In the genomic region with DNA sequence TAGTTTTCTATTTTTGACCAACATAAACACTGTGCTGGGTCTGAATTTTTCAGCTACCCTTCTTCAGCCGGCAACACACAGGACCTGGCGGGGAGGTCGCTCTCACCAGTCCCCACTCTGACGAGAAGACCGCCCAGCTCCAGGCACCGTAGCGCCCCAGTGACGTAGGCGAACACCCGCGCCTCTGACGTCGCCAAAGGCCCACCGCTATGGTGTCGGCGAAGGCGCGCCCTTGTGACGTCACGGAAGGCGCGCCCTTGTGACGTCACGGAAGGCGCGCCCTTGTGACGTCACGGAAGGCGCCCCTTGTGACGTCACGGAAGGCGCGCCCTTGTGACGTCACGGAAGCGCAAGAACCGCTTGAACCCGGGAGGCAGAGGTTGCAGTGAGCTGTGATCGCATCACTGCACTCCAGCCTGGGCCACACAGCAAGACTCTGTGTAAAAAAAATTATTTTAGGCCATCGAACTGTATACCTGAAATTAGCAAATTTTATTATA, we compare ENCODE assay signal across 8 cellular contexts.
DNase-seq lines count a peak whose midpoint lies in the region; ATAC-seq and TF ChIP-seq lines count a peak whose summit lies in the region.
"Not testable (repeated sequence)": the region's sequence is repeated elsewhere in the genome, so short reads cannot be mapped to it uniquely, and the experiment has no call there.

No MANE protein-coding gene starts in this region.

- peak; percentile 72 for ATAC-seq in HG02610 (IDR thresholded peaks at IDR 0.05; ENCODE audit: unreplicated experiment)
- ATAC-seq in activated B cell treated with CpG ODN at 0.5 μM for 24 hours (ENCODE audit: low read depth) = peak; percentile 92

- CTCF ChIA-PET in activated B cell treated with CpG ODN at 0.5 μM for 24 hours (lab: Charles Lee) = not testable (repeated sequence)

- TF ChIP-seq EP300 in suprapubic skin (IDR thresholded peaks at IDR 0.05) = not testable (repeated sequence)

- peak in 1 of 2 donors; percentile 21 for TF ChIP-seq POLR2A in suprapubic skin (IDR thresholded peaks at IDR 0.05)

- H3K4me3 Mint-ChIP-seq in activated B cell treated with CpG ODN at 0.5 μM for 24 hours = peak overlapping the region; percentile 83
- peak overlapping the region; percentile 72 for H3K4me3 Mint-ChIP-seq in activated naive CD4-positive, alpha-beta T cell treated with anti-CD3 and anti-CD28 coated beads, Interleukin-2, amount 50 U/mL, for 24 hours

- H3K4me3 ChIP-seq in fibroblast of pulmonary artery (replicated peaks; ENCODE audit: low read depth, low read length) = peak overlapping the region; percentile 57
- peak overlapping the region; percentile 49 for H3K4me3 ChIP-seq in skeletal muscle cell (ENCODE audit: low read depth, low read length)
- peak overlapping the region; percentile 38 for H3K4me3 ChIP-seq in suprapubic skin

- H3K4me1 Mint-ChIP-seq in activated B cell treated with CpG ODN at 0.5 μM for 24 hours = peaks cover 13% of the 10 kb centered on the region
- H3K4me1 Mint-ChIP-seq in activated naive CD4-positive, alpha-beta T cell treated with anti-CD3 and anti-CD28 coated beads, Interleukin-2, amount 50 U/mL, for 24 hours = not testable (repeated sequence)

- 17% methylated on average over 12 of the region's 40 CpGs for WGBS in suprapubic skin

- H3K27ac Mint-ChIP-seq in activated B cell treated with CpG ODN at 0.5 μM for 24 hours = peak overlapping the region; percentile 82
- peak overlapping the region; percentile 90 for H3K27ac Mint-ChIP-seq in activated naive CD4-positive, alpha-beta T cell treated with anti-CD3 and anti-CD28 coated beads, Interleukin-2, amount 50 U/mL, for 24 hours

- not testable (repeated sequence) for H3K9me3 ChIP-seq in suprapubic skin

- not testable (repeated sequence) for H3K36me3 Mint-ChIP-seq in activated B cell treated with CpG ODN at 0.5 μM for 24 hours (ENCODE audit: low read depth); activated naive CD4-positive, alpha-beta T cell treated with anti-CD3 and anti-CD28 coated beads, Interleukin-2, amount 50 U/mL, for 24 hours

- H3K27ac ChIP-seq in suprapubic skin = not testable (repeated sequence)

- H3K9me3 Mint-ChIP-seq in activated B cell treated with CpG ODN at 0.5 μM for 24 hours; activated naive CD4-positive, alpha-beta T cell treated with anti-CD3 and anti-CD28 coated beads, Interleukin-2, amount 50 U/mL, for 24 hours: not testable (repeated sequence)

- not testable (repeated sequence) for H3K27me3 Mint-ChIP-seq in activated B cell treated with CpG ODN at 0.5 μM for 24 hours; activated naive CD4-positive, alpha-beta T cell treated with anti-CD3 and anti-CD28 coated beads, Interleukin-2, amount 50 U/mL, for 24 hours

- H3K27me3 ChIP-seq in suprapubic skin = not testable (repeated sequence)

- POLR2A ChIA-PET in activated B cell treated with CpG ODN at 0.5 μM for 24 hours (lab: Charles Lee) = interaction anchor here (0.8 kb wide), 1 partner anchor 153 kb away, joined by 3 read pairs; a partner anchor contains a TSS

- DNase-seq in GM10266 (ENCODE audit: extremely low spot score) = peak; percentile 47
- peak; percentile 78 for DNase-seq in MV-4-11 (lab: John Stamatoyannopoulos, UW)
- peak; percentile 56 for DNase-seq in activated B cell treated with CpG ODN at 0.5 μM for 24 hours
- peak; percentile 86 for DNase-seq in fibroblast of pulmonary artery (ENCODE audit: low read depth)
- peak; percentile 35 for DNase-seq in skeletal muscle cell (ENCODE audit: low read depth)
- not testable (repeated sequence) for DNase-seq in suprapubic skin (ENCODE audit: low spot score in 2 of 2)

- intact Hi-C loops in activated B cell treated with CpG ODN at 0.5 μM for 24 hours (cut with micrococcal nuclease) = loop anchor here (5.0 kb wide), 1 partner anchor 156 kb away; a partner anchor contains a TSS

- not testable (repeated sequence) for H3K4me1 ChIP-seq in suprapubic skin

- H3K36me3 ChIP-seq in suprapubic skin = not testable (repeated sequence)

- not testable (repeated sequence) for TF ChIP-seq CTCF in GM10266 (IDR thresholded peaks at IDR 0.05; ENCODE audit: control insufficient read depth, insufficient read depth, low read depth, missing control alignments); activated B cell treated with CpG ODN at 0.5 μM for 24 hours (IDR thresholded peaks at IDR 0.05); fibroblast of pulmonary artery (IDR thresholded peaks at IDR 0.05; ENCODE audit: low read length, missing control alignments); suprapubic skin (IDR thresholded peaks at IDR 0.05)
